19 cellular contexts compared by ENCODE assay signal in genomic region chr11:122163420-122163819, GRCh38. TPM values are rescaled to one million over a fixed set of nuclear protein-coding genes. Genes with fewer than 3 reads are reported as not detected.
DNase-seq lines count a peak whose midpoint lies in the region; FAIRE-seq lines count a peak whose summit lies in the region.
"Had no signal": no experiment of that assay in that cellular context is flagged by ENCODE, and none has a peak within 500 bp of the region (broad histone marks: within the 10 kb centered on the region; RNA-seq: fewer than 3 reads in every experiment).

No MANE protein-coding gene starts in this region.

- peaks cover 92% of the 10 kb centered on the region for H3K36me3 ChIP-seq in skeletal muscle satellite cell (ENCODE audit: insufficient read depth, low read length)
- H3K36me3 ChIP-seq: BE2C, right atrium auricular region had no signal

- peaks cover 100% of the 10 kb centered on the region for H3K4me1 ChIP-seq in skeletal muscle satellite cell (ENCODE audit: control insufficient read depth, insufficient read depth, low read length)
- H3K4me1 ChIP-seq: BE2C had no signal

- no peaks in the 10 kb centered on the region for H3K27me3 ChIP-seq in skeletal muscle satellite cell (ENCODE audit: control insufficient read depth, insufficient read depth, low read length)
- H3K27me3 ChIP-seq: BE2C, right atrium auricular region had no signal

- peak overlapping the region; percentile 86 for H3K4me2 ChIP-seq in skeletal muscle satellite cell (ENCODE audit: low read length)

- H3K4me3 ChIP-seq in skeletal muscle satellite cell (ENCODE audit: low read length), result peak overlapping the region; percentile 25
- H3K4me3 ChIP-seq: lung, right atrium auricular region had no signal

- DNase-seq in EL (peak; percentile 94), RCC 7860 (ENCODE audit: low spot score) (peak; percentile 13), fibroblast of peridontal ligament (ENCODE audit: extremely low read depth) (peak; percentile 65), NCI-H2196 (lab: John Stamatoyannopoulos, UW; ENCODE audit: unreplicated experiment) (no peak), NCI-H510A (lab: John Stamatoyannopoulos, UW) (no peak), T-helper 9 cell (no peak)
- DNase-seq: activated CD4-positive, alpha-beta T cell treated with anti-CD3 and anti-CD28 coated beads for 48 hours; activated CD8-positive, alpha-beta memory T cell treated with anti-CD3 and anti-CD28 coated beads, Interleukin-2, amount 10 ng/mL, durations not matched to agents 7 days and 5 days; activated naive CD8-positive, alpha-beta T cell treated with anti-CD3 and anti-CD28 coated beads for 36 hours; BE2C; cortex of kidney; islet precursor cell; NCI-H1417; NCI-H524 treated with DMSO at 0.1 percent for 48 hours; occipital lobe had no signal

- no peak for FAIRE-seq in RCC 7860 (lab: Jason Lieb, UNC)

- peak overlapping the region; percentile 88 for H3K9ac ChIP-seq in skeletal muscle satellite cell (ENCODE audit: low read depth, low read length)

- no peaks in the 10 kb centered on the region for H3K9me3 ChIP-seq in skeletal muscle satellite cell (replicated peaks; ENCODE audit: low read length)
- H3K9me3 ChIP-seq: BE2C, right atrium auricular region had no signal

RNA-seq across cellular contexts. Expression of gene BLID, which starts 47.4 kb away (rescaled TPM):
- total RNA-seq in skeletal muscle satellite cell (2012; rRNA removed), result 19.2 and 31.2 TPM in 2 replicates
- total RNA-seq: activated CD8-positive, alpha-beta memory T cell treated with anti-CD3 and anti-CD28 coated beads, Interleukin-2, amount 10 ng/mL, durations not matched to agents 7 days and 5 days; activated naive CD8-positive, alpha-beta T cell treated with anti-CD3 and anti-CD28 coated beads for 36 hours; Right ventricle myocardium inferior had no signal

Comparison
In these comparisons a context has a peak if more than half of its experiments do, and no peak if none do; other contexts are left out.
1. DNase-seq: peak in EL (single experiment), RCC 7860 (single experiment) and fibroblast of peridontal ligament (single experiment); none in NCI-H2196 (single experiment), NCI-H510A (single experiment) and T-helper 9 cell (single experiment).